ENCODE assay signal across 8 cellular contexts in genomic region chr11:121249039-121249663, GRCh38. TPM values are rescaled to one million over a fixed set of nuclear protein-coding genes. Genes with fewer than 3 reads are reported as not detected.
DNase-seq lines count a peak whose midpoint lies in the region; ATAC-seq and TF ChIP-seq lines count a peak whose summit lies in the region.

No MANE protein-coding gene starts in this region.

- H3K9me3 Mint-ChIP-seq in HFFc6, result no peaks in the 10 kb centered on the region

- peak overlapping the region; percentile 46; the same call in 1 of the 2 replicates for H3K27ac Mint-ChIP-seq in HFFc6

- H3K27me3 ChIP-seq in lung (ENCODE audit: control insufficient read depth, insufficient read depth), result no peaks in the 10 kb centered on the region

- 32 to 36% methylated on average over 7 of the region's 7 CpGs for WGBS in lung, 2 donors

- ATAC-seq in lung (ENCODE audit: insufficient read depth, low FRiP score) (peak; percentile 49), HG03469 (IDR thresholded peaks at IDR 0.05; ENCODE audit: unreplicated experiment) (no peak)

- peaks cover 39% of the 10 kb centered on the region for H3K4me1 Mint-ChIP-seq in HFFc6 (ENCODE audit: low read depth)

- H3K4me1 ChIP-seq in lung (ENCODE audit: control insufficient read depth in 2 of 2, insufficient read depth in 2 of 2, low read length in 2 of 2), result no peaks in the 10 kb centered on the region

- no peak overlapping the region for H3K4me3 ChIP-seq in lung

- H3K36me3 ChIP-seq in lung (ENCODE audit: control insufficient read depth in 2 of 2, insufficient read depth in 2 of 2, low read length in 2 of 2), result no peaks in the 10 kb centered on the region

- H3K9me3 ChIP-seq in lung (ENCODE audit: control insufficient read depth in 2 of 2, insufficient read depth in 1 of 2, low read length in 1 of 2), result no peaks in the 10 kb centered on the region

- TF ChIP-seq CTCF in HFFc6 (IDR thresholded peaks at IDR 0.05) (peak; percentile 91), lung (IDR thresholded peaks at IDR 0.05; ENCODE audit: control extremely low read depth, extremely low read depth) (peak; percentile 50)

- no peaks in the 10 kb centered on the region for H3K36me3 Mint-ChIP-seq in HFFc6 (ENCODE audit: low read depth)

- peak overlapping the region; percentile 78 for H3K4me3 Mint-ChIP-seq in HFFc6

- H3K27me3 Mint-ChIP-seq in HFFc6 (ENCODE audit: insufficient read depth), result peaks cover 1% of the 10 kb centered on the region

- DNase-seq in NCI-H2081 (lab: John Stamatoyannopoulos, UW), result peak; percentile 9 to 57
- no peak for DNase-seq in NCI-H2081 treated with DMSO at 0.1 percent for 48 hours (lab: John Stamatoyannopoulos, UW)
- peak; percentile 55 for DNase-seq in HFFc6
- peak; percentile 57 for DNase-seq in NOMO-1 treated with DMSO at 0.1 percent for 48 hours (lab: John Stamatoyannopoulos, UW; ENCODE audit: unreplicated experiment)
- peak; percentile 38 for DNase-seq in dedifferentiated amniotic fluid mesenchymal stem cell (ENCODE audit: extremely low spot score)
- no peak for DNase-seq in lung (ENCODE audit: low spot score)
- no peak for DNase-seq in activated T-cell treated with anti-CD3 and anti-CD28 coated beads, Interleukin-2, amount 50 U/mL, for 48 hours

- H3K27ac ChIP-seq in lung (ENCODE audit: low read depth in 1 of 2, low read length in 1 of 2), result no peak overlapping the region

RNA-seq across cellular contexts. Expression of gene SC5D, which starts 43.4 kb away (rescaled TPM):
- 10 to 100 TPM; 17.8 to 24.9 (median 22.8) TPM for total RNA-seq in HFFc6 (2021; fragmentation: NEBNext Ultra II Directional; extraction: Animal tissue kit (Norgen Biotek cat#: 25700))
- total RNA-seq in lung, result 10 to 100 TPM; 48.9 to 91.5 TPM
- 10 to 100 TPM; 29.4 to 39.4 TPM for polyA plus RNA-seq in lung

Comparison
In these comparisons a context has a peak if more than half of its experiments do, and no peak if none do; other contexts are left out.
1. DNase-seq: peak in NCI-H2081 (2 of 2), HFFc6 (single experiment), NOMO-1 treated with DMSO at 0.1 percent for 48 hours (single experiment) and dedifferentiated amniotic fluid mesenchymal stem cell (single experiment); none in NCI-H2081 treated with DMSO at 0.1 percent for 48 hours (single experiment), lung (single experiment) and activated T-cell treated with anti-CD3 and anti-CD28 coated beads, Interleukin-2, amount 50 U/mL, for 48 hours (0 of 2).